ENCODE assay signal across 32 cellular contexts in the genomic region with DNA sequence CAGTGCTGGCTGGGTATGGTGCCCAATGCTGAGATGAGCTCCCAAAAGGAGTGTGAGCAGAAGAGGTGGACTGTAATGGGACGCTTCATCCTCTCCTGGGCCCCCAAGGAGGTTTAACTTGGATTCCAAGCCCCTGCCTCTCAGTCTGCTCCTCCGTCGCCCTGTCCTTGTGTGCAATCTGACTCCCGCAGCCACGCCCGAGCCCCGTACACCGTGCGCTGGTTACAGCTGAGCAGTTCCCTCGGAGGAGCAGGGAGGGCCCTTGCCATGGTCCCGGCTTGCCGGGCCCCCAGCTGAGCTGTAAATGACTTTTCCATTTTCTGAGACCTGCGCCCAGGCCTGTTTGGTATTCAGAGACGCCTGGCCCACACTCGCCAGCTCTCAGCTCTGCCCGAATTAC. TPM values are rescaled to one million over a fixed set of nuclear protein-coding genes. Genes with fewer than 3 reads are reported as not detected.
"Had no signal": no experiment of that assay in that cellular context is flagged by ENCODE, and none has a peak within 500 bp of the region (broad histone marks: within the 10 kb centered on the region; RNA-seq: fewer than 3 reads in every experiment).

No MANE protein-coding gene starts in this region.

- DNase-seq: colonic mucosa; effector CD8-positive, alpha-beta T cell; endodermal cell; hypothalamus; immature natural killer cell; islet precursor cell; kidney glomerular epithelial cell; left colon; left ventricle myocardium superior; lower lobe of right lung; naive thymus-derived CD8-positive, alpha-beta T cell; right lobe of liver; small intestine; stimulated activated CD4-positive, alpha-beta T cell treated with anti-CD3 and anti-CD28 coated beads, Interleukin-15, amount 100 ng/mL, for 24 hours; stimulated activated CD4-positive, alpha-beta T cell treated with anti-CD3 and anti-CD28 coated beads, Interleukin-2, amount 100 ng/mL, for 48 hours; stimulated activated naive CD4-positive, alpha-beta T cell; stimulated activated naive CD8-positive, alpha-beta T cell treated with anti-CD3 and anti-CD28 coated beads, Interleukin-15, amount 100 ng/mL, for 72 hours; trophoblast cell had no signal

- H3K27ac ChIP-seq: colonic mucosa, epithelial cell of prostate, lower lobe of right lung, neutrophil, parathyroid adenoma, right lobe of liver, suprapubic skin, vagina had no signal

- H3K4me1 ChIP-seq: colonic mucosa, lower lobe of right lung, parathyroid adenoma, right lobe of liver, suprapubic skin, vagina had no signal

- H3K9me3 Mint-ChIP-seq: endodermal cell; immature natural killer cell; naive thymus-derived CD8-positive, alpha-beta T cell; stimulated activated naive CD8-positive, alpha-beta T cell treated with anti-CD3 and anti-CD28 coated beads, Interleukin-15, amount 100 ng/mL, for 72 hours had no signal

- H3K79me2 ChIP-seq: parathyroid adenoma had no signal

- H3K9me3 ChIP-seq: colonic mucosa, lower lobe of right lung, neutrophil, right lobe of liver, suprapubic skin, vagina had no signal

- FAIRE-seq: frontal cortex, small intestine had no signal

- H3K4me3 Mint-ChIP-seq: dendritic cell treated with granulocyte-macrophage colony-stimulating factor and Interleukin-4, amounts not matched to agents 40 ng/mL and 50 ng/mL, for 4 days; endodermal cell; immature natural killer cell; naive thymus-derived CD8-positive, alpha-beta T cell; stimulated activated naive CD8-positive, alpha-beta T cell treated with anti-CD3 and anti-CD28 coated beads, Interleukin-15, amount 100 ng/mL, for 72 hours had no signal

- H3K36me3 Mint-ChIP-seq: immature natural killer cell; naive thymus-derived CD8-positive, alpha-beta T cell had no signal

- H2AFZ ChIP-seq: parathyroid adenoma had no signal

- H3K4me1 Mint-ChIP-seq: immature natural killer cell had no signal

- H3K36me3 ChIP-seq: colonic mucosa, lower lobe of right lung, neutrophil, right lobe of liver, suprapubic skin, vagina had no signal

- H3K27me3 ChIP-seq: colonic mucosa, right lobe of liver, vagina had no signal

- H3K9ac ChIP-seq: parathyroid adenoma had no signal

- ATAC-seq: esophagus mucosa; left colon; left ventricle myocardium superior; lower lobe of right lung; naive thymus-derived CD8-positive, alpha-beta T cell; right lobe of liver; stimulated activated naive CD8-positive, alpha-beta T cell treated with anti-CD3 and anti-CD28 coated beads, Interleukin-15, amount 100 ng/mL, for 72 hours had no signal

- H3K4me3 ChIP-seq: colonic mucosa, lower lobe of right lung, right lobe of liver, suprapubic skin, vagina had no signal

- H3K27ac Mint-ChIP-seq: dendritic cell treated with granulocyte-macrophage colony-stimulating factor and Interleukin-4, amounts not matched to agents 40 ng/mL and 50 ng/mL, for 4 days; endodermal cell; immature natural killer cell; progenitor cell of endocrine pancreas; stimulated activated naive CD8-positive, alpha-beta T cell treated with anti-CD3 and anti-CD28 coated beads, Interleukin-15, amount 100 ng/mL, for 72 hours had no signal

RNA-seq across cellular contexts. Expression of gene PAX7, which starts 53.7 kb away (rescaled TPM):
- total RNA-seq: colonic mucosa; esophagus mucosa; left colon; left ventricle myocardium superior; lower lobe of right lung; mesenteric fat pad; myocyte; naive thymus-derived CD8-positive, alpha-beta T cell; omental fat pad; progenitor cell of endocrine pancreas; right lobe of liver; ureter; vagina had no signal
- polyA plus RNA-seq: immature natural killer cell; naive thymus-derived CD8-positive, alpha-beta T cell; neural cell had no signal
